Comparison of ENCODE assay signal across 20 cellular contexts in the genomic region with DNA sequence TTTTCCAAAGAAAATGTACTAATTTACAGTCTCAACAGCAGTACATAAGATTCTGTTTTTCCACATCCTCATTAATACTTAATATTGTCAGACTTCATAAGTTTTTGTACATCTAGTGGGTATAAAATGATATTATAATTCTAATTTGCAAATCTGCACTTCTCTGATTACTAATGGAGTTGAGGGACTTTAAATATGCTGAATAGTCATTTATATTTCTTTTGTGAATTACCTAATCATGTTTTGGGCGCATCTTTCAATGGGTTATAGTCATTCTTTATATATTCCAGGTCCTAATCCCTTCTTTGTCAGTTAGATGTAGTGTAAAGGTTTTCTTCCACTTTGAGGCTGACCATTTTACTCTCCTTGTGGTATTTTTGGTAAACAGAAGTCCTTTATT.
DNase-seq lines count a peak whose midpoint lies in the region; ATAC-seq, FAIRE-seq and TF ChIP-seq lines count a peak whose summit lies in the region.
"Had no signal": no experiment of that assay in that cellular context is flagged by ENCODE, and none has a peak within 500 bp of the region (broad histone marks: within the 10 kb centered on the region; RNA-seq: fewer than 3 reads in every experiment).

No MANE protein-coding gene starts in this region.

- DNase-seq in heart right ventricle, result no peak
- no peak for DNase-seq in left cardiac atrium
- no peak for DNase-seq in A549 (ENCODE audit: low read depth in 1 of 2, low spot score in 1 of 2)
- no peak for DNase-seq in K562 (ENCODE audit: extremely low read depth in 1 of 4, low spot score in 3 of 4)
- DNase-seq in dorsolateral prefrontal cortex, result no peak
- no peak for DNase-seq in GM23248
- DNase-seq: 8988T; C1 segment of cervical spinal cord; Calu3; CD4-positive, alpha-beta memory T cell; COR-L47; DMS53; DMS79 treated with DMSO at 0.1 percent for 48 hours; GF-D8; GOT3; HFFc6 had no signal

- H3K4me2 ChIP-seq in A549, result no peak overlapping the region
- H3K4me2 ChIP-seq in K562 (ENCODE audit: insufficient read depth, low read length), result no peak overlapping the region
- no peak overlapping the region for H3K4me2 ChIP-seq in GM23248 (ENCODE audit: unreplicated experiment)

- no peaks in the 10 kb centered on the region for H3K9me1 ChIP-seq in K562 (ENCODE audit: control insufficient read depth, insufficient read depth, low read length)

- ATAC-seq in heart right ventricle, result no peak
- ATAC-seq in left cardiac atrium, result no peak
- ATAC-seq in A549, result no peak
- ATAC-seq in K562, result no peak

- TF ChIP-seq EP300 in A549 (IDR thresholded peaks at IDR 0.05) (no peak), K562 (IDR thresholded peaks at IDR 0.05; ENCODE audit: low read length) (no peak)

- H3K4me1 ChIP-seq in heart right ventricle, result peaks cover 2 to 49% (median 13%) of the 10 kb centered on the region in 9 donors
- H3K4me1 ChIP-seq in A549, result no peaks in the 10 kb centered on the region
- peaks cover 0 to 2% of the 10 kb centered on the region in 2 experiments; a peak in 1 of 5 replicates for H3K4me1 ChIP-seq in K562 (replicated peaks in 1 of 2; ENCODE audit: control insufficient read depth in 2 of 2, insufficient read depth in 2 of 2, low read length in 2 of 2)
- H3K4me1 ChIP-seq in GM23248 (ENCODE audit: insufficient read depth), result no peaks in the 10 kb centered on the region

- H3K9me2 ChIP-seq in GM23248 (ENCODE audit: insufficient read depth), result no peaks in the 10 kb centered on the region

- in situ Hi-C loops in K562 (cut with MboI) (no loop called here), GM23248 (cut with MboI) (no loop called here)

- H3K36me3 ChIP-seq in heart right ventricle, result no peaks in the 10 kb centered on the region
- no peaks in the 10 kb centered on the region for H3K36me3 ChIP-seq in K562 (ENCODE audit: control insufficient read depth, insufficient read depth, low read length)
- H3K36me3 ChIP-seq in GM23248 (ENCODE audit: low read depth), result no peaks in the 10 kb centered on the region
- H3K36me3 ChIP-seq: HAP-1 had no signal

- WGBS in heart right ventricle, 2 donors, result 87 to 96% methylated on average over 1 of the region's 1 CpG
- 0% methylated on average over 1 of the region's 1 CpG for WGBS in A549 (ENCODE audit: missing lambda C conversion rate)
- WGBS in K562 (ENCODE audit: insufficient coverage, low coverage, missing lambda C conversion rate), result 0% methylated on average over 1 of the region's 1 CpG
- WGBS in GM23248 (ENCODE audit: low coverage in 1 of 2, low lambda C conversion rate in 2 of 2, missing lambda C conversion rate in 2 of 2), 2 experiments, result 21 to 31% methylated on average over 1 of the region's 1 CpG

- no peak overlapping the region for H2AFZ ChIP-seq in K562 (ENCODE audit: low read depth, low read length)
- H2AFZ ChIP-seq in GM23248, result no peak overlapping the region

- no peak for FAIRE-seq in A549 (lab: Jason Lieb, UNC)
- FAIRE-seq in K562 (lab: Jason Lieb, UNC), result no peak
- FAIRE-seq: GM12891, GM18507, H54 had no signal

- H3K4me3 ChIP-seq in heart right ventricle (no peak overlapping the region), A549 (no peak overlapping the region), K562 (no peak overlapping the region), dorsolateral prefrontal cortex (no peak overlapping the region), GM23248 (no peak overlapping the region)
- H3K4me3 ChIP-seq: HAP-1 had no signal

- POLR2A ChIA-PET in A549 (lab: Yijun Ruan, JAX), result no interaction called here
- POLR2A ChIA-PET in K562 (lab: Yijun Ruan, JAX), result no interaction called here

- no peaks in the 10 kb centered on the region for H4K20me1 ChIP-seq in K562 (replicated peaks; ENCODE audit: control insufficient read depth, insufficient read depth, low read length)
- no peaks in the 10 kb centered on the region for H4K20me1 ChIP-seq in GM23248 (ENCODE audit: insufficient read depth)

- H3K27me3 ChIP-seq in heart right ventricle (no peaks in the 10 kb centered on the region), K562 (ENCODE audit: control insufficient read depth in 2 of 2, insufficient read depth in 2 of 2, low read length in 2 of 2) (no peaks in the 10 kb centered on the region; a peak in 2 of 5 replicates), dorsolateral prefrontal cortex (peaks cover 0 to 16% (median 0%) of the 10 kb centered on the region in 45 donors), GM23248 (replicated peaks; ENCODE audit: insufficient read depth) (0 out of 2 replicates have a peak, but pooled peaks cover 2% of the 10 kb centered on the region)

- TF ChIP-seq RAD21 in A549 (conservative IDR thresholded peaks at IDR 0.05 in 1 of 2, IDR thresholded peaks at IDR 0.05 in 1 of 2) (no peak), K562 (CRISPR knock-in tag; conservative IDR thresholded peaks at IDR 0.05 in 1 of 2, IDR thresholded peaks at IDR 0.05 in 1 of 2) (no peak)

- CTCF ChIA-PET in A549 (lab: Yijun Ruan, JAX), result no interaction called here
- CTCF ChIA-PET in K562 (lab: Yijun Ruan, JAX; ENCODE audit: low intra/inter-chr PET ratio), result no interaction called here

- TF ChIP-seq CTCF in heart right ventricle (IDR thresholded peaks at IDR 0.05) (no peak), A549 (IDR thresholded peaks at IDR 0.05) (no peak), K562 (IDR thresholded peaks at IDR 0.05 in 2 of 3, conservative IDR thresholded peaks at IDR 0.05 in 1 of 3; ENCODE audit: insufficient read depth in 2 of 3, low read depth in 1 of 3, low read length in 3 of 3) (no peak), dorsolateral prefrontal cortex (IDR thresholded peaks at IDR 0.05 in 54 of 56, conservative IDR thresholded peaks at IDR 0.05 in 2 of 56; ENCODE audit: low read depth in 1 of 56, partially characterized antibody in 56 of 56) (no peak)

- intact Hi-C loops in heart right ventricle (cut with DNase I) (no loop called here), left cardiac atrium (cut with DNase I) (loop anchor here in 1 of 2 donors (10.0 kb wide), 1 partner anchor 65 kb away; no protein-coding TSS in a partner anchor), K562 (cut with micrococcal nuclease) (no loop called here), dorsolateral prefrontal cortex (cut with DNase I) (no loop called here)

- no peaks in the 10 kb centered on the region for H3F3A ChIP-seq in GM23248 (ENCODE audit: insufficient read depth)

- H3K27ac ChIP-seq in heart right ventricle, result peak overlapping the region in 7 of 10 donors; percentile 10 to 73 (median 28)
- H3K27ac ChIP-seq in A549, result no peak overlapping the region
- no peak overlapping the region for H3K27ac ChIP-seq in K562 (ENCODE audit: extremely low read depth, low read depth, low read length)
- no peak overlapping the region for H3K27ac ChIP-seq in dorsolateral prefrontal cortex
- no peak overlapping the region for H3K27ac ChIP-seq in GM23248

- BruUV-seq in K562 (replicated peaks; lab: Mats Ljungman, UMichigan), result no TSS peak

- TF ChIP-seq POLR2A in A549 (IDR thresholded peaks at IDR 0.05; ENCODE audit: low read length), result no peak
- TF ChIP-seq POLR2A in K562 (conservative IDR thresholded peaks at IDR 0.05), result no peak

- H3K9me3 ChIP-seq in heart right ventricle, result no peaks in the 10 kb centered on the region
- no peaks in the 10 kb centered on the region for H3K9me3 ChIP-seq in A549
- H3K9me3 ChIP-seq in K562 (replicated peaks; ENCODE audit: control insufficient read depth, insufficient read depth, low read depth, low read length), result no peaks in the 10 kb centered on the region
- H3K9me3 ChIP-seq in GM23248 (ENCODE audit: low read depth), result no peaks in the 10 kb centered on the region
- H3K9me3 ChIP-seq: HAP-1 had no signal

- H3K79me2 ChIP-seq in K562 (ENCODE audit: control insufficient read depth, insufficient read depth, low read length) (no peaks in the 10 kb centered on the region), GM23248 (ENCODE audit: insufficient read depth) (no peaks in the 10 kb centered on the region)

- H3K9ac ChIP-seq in K562 (ENCODE audit: insufficient read depth in 1 of 2, low read depth in 2 of 2, low read length in 2 of 2), result no peak overlapping the region
- H3K9ac ChIP-seq in GM23248, result no peak overlapping the region

TF ChIP-seq in A549, 52 proteins besides CTCF, POLR2A, EP300 and RAD21:
- TF ChIP-seq MAFK (IDR thresholded peaks at IDR 0.05; ENCODE audit: partially characterized antibody) (peak; percentile 53), RCOR1 (IDR thresholded peaks at IDR 0.05; ENCODE audit: low read depth, low read length) (no peak), MAZ (IDR thresholded peaks at IDR 0.05; ENCODE audit: borderline replicate concordance, low read depth, low read length) (no peak)

TF ChIP-seq in K562, 482 proteins besides CTCF, POLR2A, EP300 and RAD21:
- TF ChIP-seq MAFF (IDR thresholded peaks at IDR 0.05; ENCODE audit: low read length) (no peak), C11orf30 (IDR thresholded peaks at IDR 0.05; ENCODE audit: low read depth) (peak; percentile 66; the same call in 1 of the 2 replicates), MAFG (tag; conservative IDR thresholded peaks at IDR 0.05) (peak; percentile 58; the same call in 1 of the 2 replicates), MAFK (IDR thresholded peaks at IDR 0.05; ENCODE audit: low read length) (peak; percentile 9; the same call in 1 of the 2 replicates), ZNF316 (IDR thresholded peaks at IDR 0.05) (peak; percentile 78)

Comparison
In these comparisons a context has a peak if more than half of its experiments do, and no peak if none do; other contexts are left out.
1. H3K27ac ChIP-seq: peak in heart right ventricle (7 of 10); none in A549 (0 of 2), K562 (single experiment), dorsolateral prefrontal cortex (0 of 59) and GM23248 (single experiment).